27 cellular contexts compared by ENCODE assay signal in the genomic region with DNA sequence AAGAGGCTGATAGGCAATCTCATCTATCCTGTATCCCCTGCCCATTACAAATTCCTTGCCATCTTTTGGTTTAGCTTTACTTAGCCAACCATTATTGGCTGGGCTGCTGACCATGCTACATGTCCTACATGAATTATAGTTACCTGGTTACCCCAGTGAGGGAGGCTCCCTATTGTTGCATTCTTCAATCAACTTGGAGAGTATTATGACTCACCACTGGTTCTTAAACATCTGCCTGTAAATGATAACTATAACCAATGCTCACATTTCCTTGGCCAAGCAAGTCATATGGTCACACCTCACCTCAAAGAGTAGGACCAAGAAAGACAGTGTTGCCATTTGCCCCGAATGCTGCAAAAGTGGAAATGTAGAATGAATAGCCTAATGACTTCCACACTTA.
"Had no signal": no experiment of that assay in that cellular context is flagged by ENCODE, and none has a peak within 500 bp of the region (broad histone marks: within the 10 kb centered on the region; RNA-seq: fewer than 3 reads in every experiment).

No MANE protein-coding gene starts in this region.

- DNase-seq: activated CD4-positive, alpha-beta memory T cell treated with anti-CD3 and anti-CD28 coated beads for 36 hours; activated CD4-positive, alpha-beta T cell treated with anti-CD3 and anti-CD28 coated beads, Interleukin-2, amount 10 ng/mL, durations not matched to agents 7 days and 5 days; activated CD4-positive, CD25-positive, alpha-beta regulatory T cell; activated gamma-delta T cell; activated naive CD4-positive, alpha-beta T cell treated with anti-CD3 and anti-CD28 coated beads for 36 hours; activated T-cell treated with anti-CD3 and anti-CD28 coated beads for 4 hours; activated T-cell treated with anti-CD3 and anti-CD28 coated beads, Interleukin-2, amount 50 U/mL, for 48 hours; amygdala; brain microvascular endothelial cell; caudate nucleus; KBM-7; NCI-H1092; NCI-H1417; NCI-H1694; NCI-H2029; NCI-H2107; NCI-H345; NCI-H510A; NCI-H526 treated with DMSO at 0.1 percent for 48 hours; NCI-H82; OCI-M1; SIG-M5; T-helper 17 cell; T-helper 9 cell had no signal

- H3K27me3 Mint-ChIP-seq: activated CD4-positive, alpha-beta T cell treated with anti-CD3 and anti-CD28 coated beads, Interleukin-2, amount 10 ng/mL, durations not matched to agents 7 days and 5 days; activated naive CD8-positive, alpha-beta T cell had no signal

- H3K9me3 Mint-ChIP-seq: activated CD4-positive, alpha-beta T cell treated with anti-CD3 and anti-CD28 coated beads, Interleukin-2, amount 10 ng/mL, durations not matched to agents 7 days and 5 days had no signal

- H3K27ac Mint-ChIP-seq: activated CD4-positive, alpha-beta memory T cell treated with anti-CD3 and anti-CD28 coated beads for 36 hours; activated CD4-positive, alpha-beta T cell treated with anti-CD3 and anti-CD28 coated beads, Interleukin-2, amount 10 ng/mL, durations not matched to agents 7 days and 5 days; activated naive CD4-positive, alpha-beta T cell treated with anti-CD3 and anti-CD28 coated beads for 36 hours; activated naive CD8-positive, alpha-beta T cell; activated T-helper 17 cell treated with anti-CD3 and anti-CD28 coated beads, Interleukin-2, amount 50 U/mL, for 72 hours; T-helper 17 cell had no signal

- H3K4me3 Mint-ChIP-seq: activated CD4-positive, alpha-beta memory T cell treated with anti-CD3 and anti-CD28 coated beads for 36 hours; activated CD4-positive, alpha-beta T cell treated with anti-CD3 and anti-CD28 coated beads, Interleukin-2, amount 10 ng/mL, durations not matched to agents 7 days and 5 days; activated naive CD4-positive, alpha-beta T cell treated with anti-CD3 and anti-CD28 coated beads for 36 hours; activated naive CD8-positive, alpha-beta T cell; activated T-helper 17 cell treated with anti-CD3 and anti-CD28 coated beads, Interleukin-2, amount 50 U/mL, for 72 hours; T-helper 17 cell had no signal

- H3K27me3 ChIP-seq: brain microvascular endothelial cell had no signal

- H3K4me1 Mint-ChIP-seq: activated CD4-positive, alpha-beta T cell treated with anti-CD3 and anti-CD28 coated beads, Interleukin-2, amount 10 ng/mL, durations not matched to agents 7 days and 5 days; activated T-helper 17 cell treated with anti-CD3 and anti-CD28 coated beads, Interleukin-2, amount 50 U/mL, for 72 hours; T-helper 17 cell had no signal

- H3K27ac ChIP-seq: brain microvascular endothelial cell, VCaP had no signal

- ATAC-seq: activated T-helper 17 cell treated with anti-CD3 and anti-CD28 coated beads, Interleukin-2, amount 50 U/mL, for 72 hours; T-helper 17 cell had no signal

- H3K36me3 Mint-ChIP-seq: activated CD4-positive, alpha-beta memory T cell treated with anti-CD3 and anti-CD28 coated beads for 36 hours; activated naive CD8-positive, alpha-beta T cell had no signal

- H3K36me3 ChIP-seq: brain microvascular endothelial cell had no signal
